ENCODE assay signal across 21 cellular contexts in genomic region chr5:167936944-167937627, GRCh38.
A peak's percentile ranks its signal among the peaks of the same experiment; 100 is the strongest.
DNase-seq lines count a peak whose midpoint lies in the region; ATAC-seq, FAIRE-seq and TF ChIP-seq lines count a peak whose summit lies in the region.
"Had no signal": no experiment of that assay in that cellular context is flagged by ENCODE, and none has a peak within 500 bp of the region (broad histone marks: within the 10 kb centered on the region; RNA-seq: fewer than 3 reads in every experiment).

No MANE protein-coding gene starts in this region.

- no peak overlapping the region for H4K8ac ChIP-seq in mesenchymal stem cell (ENCODE audit: low read length)

- H3K27ac Mint-ChIP-seq in stimulated activated effector memory CD8-positive, alpha-beta T cell treated with anti-CD3 and anti-CD28 coated beads, Interleukin-12 subunit alpha, Interleukin-12 subunit beta, amount 100 ng/mL, for 72 hours, result no peak overlapping the region
- H3K27ac Mint-ChIP-seq: CD4-positive, alpha-beta memory T cell had no signal

- no peak for FAIRE-seq in HepG2 (lab: Jason Lieb, UNC)
- FAIRE-seq: GM18507, RCC 7860 had no signal

- H3K27ac ChIP-seq in HepG2 (ENCODE audit: extremely low read length, insufficient read depth, low read length) (no peak overlapping the region), right lobe of liver (no peak overlapping the region), MM.1S (ENCODE audit: low read length) (no peak overlapping the region), mesenchymal stem cell (ENCODE audit: low read length, poor library complexity, severe bottlenecking) (peak overlapping the region; percentile 39)
- H3K27ac ChIP-seq: BLaER1 had no signal

- no peak overlapping the region for H4K91ac ChIP-seq in mesenchymal stem cell (ENCODE audit: low read length)

- no peak for TF ChIP-seq EP300 in HepG2 (IDR thresholded peaks at IDR 0.05; ENCODE audit: low read depth in 2 of 2, low read length in 2 of 2)
- TF ChIP-seq EP300 in HepG2 (CRISPR knock-in tag; IDR thresholded peaks at IDR 0.05; ENCODE audit: borderline replicate concordance), result no peak

- H3K4me2 ChIP-seq in HepG2 (ENCODE audit: low read depth, low read length) (no peak overlapping the region), MM.1S (ENCODE audit: low read depth, low read length) (peak overlapping the region; percentile 41), mesenchymal stem cell (ENCODE audit: low read length, poor library complexity, severe bottlenecking) (no peak overlapping the region)
- H3K4me2 ChIP-seq: BLaER1 had no signal

- intact Hi-C loops in HepG2 (cut with micrococcal nuclease; ENCODE audit: unreplicated experiment) (no loop called here), right lobe of liver (cut with DNase I) (no loop called here)

- H3K27me3 ChIP-seq in HepG2 (ENCODE audit: control insufficient read depth in 1 of 2, insufficient read depth in 2 of 2, low read length in 2 of 2), result peaks cover 0 to 12% of the 10 kb centered on the region in 2 experiments; a peak in 2 of 5 replicates
- no peaks in the 10 kb centered on the region for H3K27me3 ChIP-seq in right lobe of liver
- H3K27me3 ChIP-seq in MM.1S (replicated peaks; ENCODE audit: insufficient read depth, low read length), result no peaks in the 10 kb centered on the region
- H3K27me3 ChIP-seq in mesenchymal stem cell (ENCODE audit: control insufficient read depth in 1 of 2, insufficient read depth in 1 of 2, low read length in 2 of 2), result no peaks in the 10 kb centered on the region
- H3K27me3 ChIP-seq: BLaER1 had no signal

- TF ChIP-seq POLR2A in HepG2 (IDR thresholded peaks at IDR 0.05; ENCODE audit: insufficient read depth in 1 of 2, low read depth in 2 of 2, low read length in 2 of 2) (no peak), right lobe of liver (IDR thresholded peaks at IDR 0.05) (no peak)

- TF ChIP-seq CTCF in HepG2 (CRISPR knock-in tag; IDR thresholded peaks at IDR 0.05) (no peak), right lobe of liver (IDR thresholded peaks at IDR 0.05) (no peak), MM.1S (IDR thresholded peaks at IDR 0.05; ENCODE audit: low read length) (no peak), GM10248 (IDR thresholded peaks at IDR 0.05; ENCODE audit: control extremely low read depth, extremely low read depth, low read depth, missing control alignments) (no peak)

- no peak overlapping the region for H2BK12ac ChIP-seq in mesenchymal stem cell (ENCODE audit: low read length in 2 of 2)

- H3K4me3 ChIP-seq in HepG2 (replicated peaks in 1 of 3; ENCODE audit: insufficient read depth in 1 of 3, low read depth in 2 of 3, low read length in 3 of 3), result no peak overlapping the region
- no peak overlapping the region for H3K4me3 ChIP-seq in right lobe of liver
- peak overlapping the region; percentile 27; the same call in 1 of the 2 replicates for H3K4me3 ChIP-seq in MM.1S (ENCODE audit: low read length)
- no peak overlapping the region for H3K4me3 ChIP-seq in mesenchymal stem cell (ENCODE audit: insufficient read depth in 1 of 2, low read depth in 1 of 2, low read length in 2 of 2)
- H3K4me3 ChIP-seq: BLaER1 had no signal

- in situ Hi-C loops in HepG2 (cut with HindIII; ENCODE audit: extremely low pct_ligation_motif_present, low pct_unique_long_range_greater_than_20kb), result no loop called here

- no peak overlapping the region for H2BK120ac ChIP-seq in mesenchymal stem cell (ENCODE audit: low read depth, low read length)

- H3K4me1 ChIP-seq in HepG2 (ENCODE audit: insufficient read depth, low read length), result no peaks in the 10 kb centered on the region
- no peaks in the 10 kb centered on the region for H3K4me1 ChIP-seq in right lobe of liver
- H3K4me1 ChIP-seq in MM.1S (ENCODE audit: low read length), result peaks cover 9% of the 10 kb centered on the region; the same call in 1 of the 2 replicates
- H3K4me1 ChIP-seq in mesenchymal stem cell (ENCODE audit: control insufficient read depth, insufficient read depth, low read depth, low read length), result peaks cover 4% of the 10 kb centered on the region
- H3K4me1 ChIP-seq: BLaER1 had no signal

- H3K4ac ChIP-seq in mesenchymal stem cell (ENCODE audit: low read depth in 1 of 2, low read length in 2 of 2), result no peak overlapping the region

- H3K79me1 ChIP-seq in mesenchymal stem cell (replicated peaks; ENCODE audit: low read length, poor library complexity, severe bottlenecking), result peaks cover 13% of the 10 kb centered on the region

- no peak for TF ChIP-seq RAD21 in HepG2 (CRISPR knock-in tag; IDR thresholded peaks at IDR 0.05)

- no peak overlapping the region for H2BK5ac ChIP-seq in mesenchymal stem cell (ENCODE audit: low read depth, low read length, poor library complexity, severe bottlenecking)

- H3K4me3 Mint-ChIP-seq in stimulated activated effector memory CD8-positive, alpha-beta T cell treated with anti-CD3 and anti-CD28 coated beads, Interleukin-12 subunit alpha, Interleukin-12 subunit beta, amount 100 ng/mL, for 72 hours, result no peak overlapping the region

- no TSS peak for BruUV-seq in HepG2 (replicated peaks; lab: Mats Ljungman, UMichigan)

- WGBS in HepG2 (ENCODE audit: low lambda C conversion rate), result 24% methylated on average over 6 of the region's 6 CpGs
- WGBS in right lobe of liver (ENCODE audit: insufficient coverage, low coverage, low lambda C conversion rate, missing lambda C conversion rate), result 74% methylated on average over 6 of the region's 6 CpGs
- WGBS in mesenchymal stem cell, result 89% methylated on average over 4 of the region's 6 CpGs

- no peaks in the 10 kb centered on the region for H3K9me3 ChIP-seq in HepG2 (ENCODE audit: low read length)
- no peaks in the 10 kb centered on the region for H3K9me3 ChIP-seq in right lobe of liver
- no peaks in the 10 kb centered on the region for H3K9me3 ChIP-seq in MM.1S (replicated peaks; ENCODE audit: insufficient read depth, low read length)
- H3K9me3 ChIP-seq in mesenchymal stem cell (ENCODE audit: control insufficient read depth, low read length), result no peaks in the 10 kb centered on the region
- H3K9me3 ChIP-seq: BLaER1, Caco-2 had no signal

- no peaks in the 10 kb centered on the region for H3F3A ChIP-seq in MM.1S (ENCODE audit: insufficient read depth, low read length)

- no peak overlapping the region for H3K14ac ChIP-seq in mesenchymal stem cell (ENCODE audit: low read length in 2 of 2)

- H3K9me2 ChIP-seq in MM.1S (replicated peaks; ENCODE audit: insufficient read depth, low read length), result no peaks in the 10 kb centered on the region

- no peaks in the 10 kb centered on the region for H3K4me1 Mint-ChIP-seq in stimulated activated effector memory CD8-positive, alpha-beta T cell treated with anti-CD3 and anti-CD28 coated beads, Interleukin-12 subunit alpha, Interleukin-12 subunit beta, amount 100 ng/mL, for 72 hours

- H4K20me1 ChIP-seq in HepG2 (ENCODE audit: insufficient read depth, low read length) (no peaks in the 10 kb centered on the region), MM.1S (ENCODE audit: insufficient read depth, low read length) (no peaks in the 10 kb centered on the region)

- H3K36me3 ChIP-seq in HepG2 (replicated peaks in 1 of 2; ENCODE audit: control insufficient read depth in 1 of 2, insufficient read depth in 2 of 2, low read length in 2 of 2) (no peaks in the 10 kb centered on the region), right lobe of liver (no peaks in the 10 kb centered on the region), MM.1S (replicated peaks; ENCODE audit: insufficient read depth, low read length) (no peaks in the 10 kb centered on the region), mesenchymal stem cell (ENCODE audit: control insufficient read depth in 1 of 2, insufficient read depth in 2 of 2, low read depth in 1 of 2, low read length in 2 of 2) (peaks cover 0 to 3% of the 10 kb centered on the region in 2 experiments)

- H3K23ac ChIP-seq in mesenchymal stem cell (ENCODE audit: low read length in 2 of 2), result no peak overlapping the region

- H2BK15ac ChIP-seq in mesenchymal stem cell (ENCODE audit: low read depth, poor library complexity, severe bottlenecking), result no peak overlapping the region

- DNase-seq in HepG2 (ENCODE audit: low spot score) (no peak), right lobe of liver (no peak), MM.1S (no peak), mesenchymal stem cell (no peak), GM10248 (ENCODE audit: extremely low spot score) (no peak)
- DNase-seq in stimulated activated effector memory CD8-positive, alpha-beta T cell treated with anti-CD3 and anti-CD28 coated beads, Interleukin-12 subunit alpha, Interleukin-12 subunit beta, amount 100 ng/mL, for 72 hours (ENCODE audit: low spot score in 2 of 2), result no peak
- DNase-seq: Caco-2; CD4-positive, alpha-beta memory T cell; GOT3; Karpas-422; NCI-H1417; NCI-H1694 treated with DMSO at 0.1 percent for 48 hours; NCI-H2081 treated with DMSO at 0.1 percent for 48 hours; NCI-H2171 treated with DMSO at 0.1 percent for 48 hours; NCI-H524 treated with DMSO at 0.1 percent for 48 hours; NCI-H82 had no signal

- no peak overlapping the region for H3K18ac ChIP-seq in mesenchymal stem cell (ENCODE audit: low read depth in 1 of 2, low read length in 2 of 2)

- H2AK5ac ChIP-seq in mesenchymal stem cell (ENCODE audit: low read length, severe bottlenecking), result no peak overlapping the region

- H2AFZ ChIP-seq in HepG2 (ENCODE audit: low read length), result no peak overlapping the region
- no peak overlapping the region for H2AFZ ChIP-seq in MM.1S (ENCODE audit: low read length)
- no peak overlapping the region for H2AFZ ChIP-seq in mesenchymal stem cell (ENCODE audit: low read depth, low read length)

- POLR2A ChIA-PET in HepG2 (lab: Yijun Ruan, JAX) (no interaction called here), GM10248 (lab: Yijun Ruan, JAX) (no interaction called here)

- no peak overlapping the region for H3K9ac ChIP-seq in HepG2 (ENCODE audit: insufficient read depth, low read depth, low read length)
- H3K9ac ChIP-seq in MM.1S (ENCODE audit: low read length), result no peak overlapping the region
- H3K9ac ChIP-seq in mesenchymal stem cell (ENCODE audit: low read length), result no peak overlapping the region
- H3K9ac ChIP-seq: BLaER1 had no signal

- CTCF ChIA-PET in HepG2 (lab: Yijun Ruan, JAX; ENCODE audit: low intra/inter-chr PET ratio, low total read pairs) (no interaction called here), GM10248 (lab: Yijun Ruan, JAX) (no interaction called here)

- peaks cover 2% of the 10 kb centered on the region for H3K9me3 Mint-ChIP-seq in stimulated activated effector memory CD8-positive, alpha-beta T cell treated with anti-CD3 and anti-CD28 coated beads, Interleukin-12 subunit alpha, Interleukin-12 subunit beta, amount 100 ng/mL, for 72 hours

- ATAC-seq in HepG2, result no peak
- no peak for ATAC-seq in right lobe of liver
- no peak for ATAC-seq in stimulated activated effector memory CD8-positive, alpha-beta T cell treated with anti-CD3 and anti-CD28 coated beads, Interleukin-12 subunit alpha, Interleukin-12 subunit beta, amount 100 ng/mL, for 72 hours
- no peak for ATAC-seq in GM21526 (IDR thresholded peaks at IDR 0.05; ENCODE audit: low FRiP score, unreplicated experiment)
- ATAC-seq: HCT116 had no signal

- H3K79me2 ChIP-seq in HepG2 (ENCODE audit: insufficient read depth, low read length), result no peaks in the 10 kb centered on the region
- no peaks in the 10 kb centered on the region for H3K79me2 ChIP-seq in MM.1S (ENCODE audit: low read length)

- H3K36me3 Mint-ChIP-seq in stimulated activated effector memory CD8-positive, alpha-beta T cell treated with anti-CD3 and anti-CD28 coated beads, Interleukin-12 subunit alpha, Interleukin-12 subunit beta, amount 100 ng/mL, for 72 hours, result no peaks in the 10 kb centered on the region
- H3K36me3 Mint-ChIP-seq: CD4-positive, alpha-beta memory T cell had no signal

TF ChIP-seq in HepG2, 621 proteins besides CTCF, POLR2A, EP300 and RAD21 (continues in another document):
- TF ChIP-seq MAFF (IDR thresholded peaks at IDR 0.05; ENCODE audit: low read depth, low read length), result peak; percentile 70
